ENCODE assay signal across 23 cellular contexts in genomic region chr3:179279837-179280236, GRCh38.
"Had no signal": no experiment of that assay in that cellular context is flagged by ENCODE, and none has a peak within 500 bp of the region (broad histone marks: within the 10 kb centered on the region; RNA-seq: fewer than 3 reads in every experiment).

No MANE protein-coding gene starts in this region.

- ATAC-seq: mucosa of descending colon; naive thymus-derived CD4-positive, alpha-beta T cell; natural killer cell treated with Interleukin-12 subunit alpha and Interleukin-12 subunit beta and Interleukin-15 and Interleukin-18, amount 100 ng/mL, for 72 hours; sciatic nerve; stimulated activated naive CD8-positive, alpha-beta T cell treated with anti-CD3 and anti-CD28 coated beads, Interleukin-15, Interleukin-2, amounts not matched to agents 100 U/mL and 50 U/mL, for 24 hours had no signal

- H3K27me3 ChIP-seq: ovary, right atrium auricular region, testis, thyroid gland, transverse colon, upper lobe of left lung, vagina had no signal

- H3K9me3 ChIP-seq: left ventricle myocardium inferior, mucosa of descending colon, ovary, right atrium auricular region, stomach, testis, thyroid gland, transverse colon, upper lobe of left lung, vagina had no signal

- H3K36me3 ChIP-seq: left ventricle myocardium inferior, ovary, right atrium auricular region, stomach, thyroid gland, transverse colon, upper lobe of left lung, vagina had no signal

- DNase-seq: islet precursor cell; left ventricle myocardium inferior; mesendoderm; mucosa of descending colon; naive thymus-derived CD4-positive, alpha-beta T cell; ovary; stimulated activated CD4-positive, alpha-beta T cell treated with anti-CD3 and anti-CD28 coated beads, Interleukin-12 subunit alpha, Interleukin-12 subunit beta, amount 100 ng/mL, for 4 hours; stimulated activated CD4-positive, alpha-beta T cell treated with anti-CD3 and anti-CD28 coated beads, Interleukin-15, amount 100 ng/mL, for 24 hours; stimulated activated CD4-positive, alpha-beta T cell treated with anti-CD3 and anti-CD28 coated beads, Interleukin-2, amount 100 ng/mL, for 24 hours; stimulated activated CD4-positive, alpha-beta T cell treated with anti-CD3 and anti-CD28 coated beads, Interleukin-4, amount 100 ng/mL, for 1 hour; stimulated activated naive B cell treated with anti-CD40 and anti-IgM and Interleukin-4, amounts not matched to agents 10 μg/mL and 1 μg/mL and 100 μg/mL, for 72 hours; stimulated activated naive CD8-positive, alpha-beta T cell treated with anti-CD3 and anti-CD28 coated beads, Interleukin-15, Interleukin-2, amounts not matched to agents 100 U/mL and 50 U/mL, for 24 hours; stomach; testis; thyroid gland; transverse colon; upper lobe of left lung had no signal

- H3K4me1 ChIP-seq: left ventricle myocardium inferior, right atrium auricular region, stomach, testis, thyroid gland, transverse colon, upper lobe of left lung, vagina had no signal

- H3K4me3 ChIP-seq: left ventricle myocardium inferior, lung, mucosa of descending colon, ovary, right atrium auricular region, skin epidermis, stomach, testis, thyroid gland, transverse colon, upper lobe of left lung, vagina had no signal

- H3K27ac ChIP-seq: left ventricle myocardium inferior, ovary, right atrium auricular region, skin epidermis, stomach, testis, thyroid gland, transverse colon, upper lobe of left lung, vagina had no signal
